In the genomic region with DNA sequence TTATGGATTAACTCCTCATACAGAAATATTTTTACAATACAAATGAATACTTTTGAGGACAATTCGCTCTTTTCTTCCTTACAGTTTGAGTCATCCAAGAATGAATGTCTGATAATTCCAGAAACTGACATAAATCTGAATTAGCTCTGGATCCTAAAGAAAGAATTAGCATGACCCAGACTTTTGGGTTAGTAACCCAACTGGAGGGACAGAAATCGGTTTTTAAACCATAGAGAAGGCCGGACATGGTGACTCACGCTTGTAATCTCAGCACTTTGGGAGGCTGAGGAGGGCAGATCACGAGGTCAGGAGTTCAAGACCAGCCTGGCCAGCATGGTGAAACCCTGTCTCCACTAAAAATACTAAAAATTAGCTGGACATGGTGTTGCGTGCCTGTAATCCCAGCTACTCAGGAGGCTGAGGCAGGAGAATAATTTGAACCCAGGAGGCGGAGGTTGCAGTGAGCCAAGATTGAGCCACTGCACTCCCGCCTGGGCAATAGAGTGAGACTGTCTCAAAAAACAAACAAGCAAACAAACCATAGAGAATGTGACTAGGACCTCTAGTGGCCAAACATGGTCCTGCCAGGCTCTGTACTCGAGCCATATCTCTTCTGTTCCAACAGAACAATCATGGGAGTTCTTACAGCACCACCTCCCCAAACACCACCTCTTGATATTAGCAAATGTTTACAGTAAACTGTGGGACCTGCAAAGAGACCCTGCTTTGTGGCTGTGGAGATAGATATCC, we compare ENCODE assay signal across 9 cellular contexts. TPM values are rescaled to one million over a fixed set of nuclear protein-coding genes. Genes with fewer than 3 reads are reported as not detected.
DNase-seq lines count a peak whose midpoint lies in the region; ATAC-seq, FAIRE-seq and TF ChIP-seq lines count a peak whose summit lies in the region.
"Had no signal": no experiment of that assay in that cellular context is flagged by ENCODE, and none has a peak within 500 bp of the region (broad histone marks: within the 10 kb centered on the region; RNA-seq: fewer than 3 reads in every experiment).

No MANE protein-coding gene starts in this region.

- H3K4me1 ChIP-seq in HCT116 (ENCODE audit: control insufficient read depth in 1 of 2, insufficient read depth in 2 of 2, low read length in 2 of 2): peaks cover 16 to 36% of the 10 kb centered on the region in 2 experiments; a peak in 3 of 4 replicates

- ATAC-seq in HCT116 (peak; percentile 80), HG03457 (IDR thresholded peaks at IDR 0.05; ENCODE audit: unreplicated experiment) (no peak), GM18520 (IDR thresholded peaks at IDR 0.05; ENCODE audit: unreplicated experiment) (no peak)
- no peak for ATAC-seq in naive thymus-derived CD8-positive, alpha-beta T cell

- H3K9me3 Mint-ChIP-seq in immature natural killer cell: peaks cover 4 to 32% (median 11%) of the 10 kb centered on the region in 6 donors
- peaks cover 0 to 15% (median 7%) of the 10 kb centered on the region in 9 donors for H3K9me3 Mint-ChIP-seq in naive thymus-derived CD8-positive, alpha-beta T cell

- FAIRE-seq in D721Med (lab: Jason Lieb, UNC): peak; percentile 63
- FAIRE-seq: colon had no signal

- H3K27me3 ChIP-seq in HCT116 (ENCODE audit: insufficient read depth, low read length): no peaks in the 10 kb centered on the region

- DNase-seq in D721Med (ENCODE audit: insufficient read length, low spot score) (peak; percentile 19), HCT116 (ENCODE audit: low read depth, low spot score) (peak; percentile 28), RKO (ENCODE audit: low spot score) (peak; percentile 30), iPS-NIHi7 (ENCODE audit: extremely low spot score) (peak; percentile 41), immature natural killer cell (no peak)
- DNase-seq in naive thymus-derived CD8-positive, alpha-beta T cell: no peak

- TF ChIP-seq RAD21 in HCT116 (IDR thresholded peaks at IDR 0.05; ENCODE audit: low read depth): peak; percentile 45

- no peak for TF ChIP-seq POLR2A in HCT116 (IDR thresholded peaks at IDR 0.05; ENCODE audit: borderline replicate concordance, extremely low read depth, insufficient read depth, insufficient read length)

- H3K9ac ChIP-seq in HCT116 (ENCODE audit: low read length): no peak overlapping the region

- POLR2A ChIA-PET in HCT116 (lab: Charles Lee): interaction anchor here (1.7 to 3.0 kb wide), 2 partner anchors 9 to 44 kb away, joined by 4 to 14 read pairs; partner anchors contain the start of gene LURAP1L
- POLR2A ChIA-PET in naive thymus-derived CD8-positive, alpha-beta T cell (lab: Charles Lee): no interaction called here

- TF ChIP-seq CTCF in D721Med (IDR thresholded peaks at IDR 0.05; ENCODE audit: insufficient read depth, missing control alignments): peak; percentile 52
- peak; percentile 19 to 76 (median 68); a peak in 4 of 6 replicates for TF ChIP-seq CTCF in HCT116 (IDR thresholded peaks at IDR 0.05 in 2 of 3, conservative IDR thresholded peaks at IDR 0.05 in 1 of 3; ENCODE audit: borderline replicate concordance in 1 of 3, insufficient read depth in 1 of 3, low read depth in 2 of 3, low read length in 2 of 3)

- H3K79me2 ChIP-seq in HCT116 (ENCODE audit: insufficient read depth, low read length): no peaks in the 10 kb centered on the region

- no peak overlapping the region for H3K4me2 ChIP-seq in HCT116 (ENCODE audit: low read length)

- BruUV-seq in HCT116 (replicated peaks; lab: Mats Ljungman, UMichigan): no TSS peak

- no peak overlapping the region for H3K27ac ChIP-seq in HCT116 (ENCODE audit: low read depth, low read length)

- H3K4me3 ChIP-seq in HCT116 (replicated peaks in 1 of 2; ENCODE audit: low read depth in 1 of 2, low read length in 2 of 2): no peak overlapping the region

- H3K27me3 Mint-ChIP-seq in immature natural killer cell (ENCODE audit: low read depth in 3 of 3): no peaks in the 10 kb centered on the region
- no peaks in the 10 kb centered on the region for H3K27me3 Mint-ChIP-seq in naive thymus-derived CD8-positive, alpha-beta T cell

- CTCF ChIA-PET in HCT116 (lab: Charles Lee): interaction anchor here (1.0 to 2.1 kb wide), 2 partner anchors 15 to 96 kb away, joined by 3 to 7 read pairs; no protein-coding TSS in a partner anchor

- no peaks in the 10 kb centered on the region for H3K4me1 Mint-ChIP-seq in immature natural killer cell
- H3K4me1 Mint-ChIP-seq in naive thymus-derived CD8-positive, alpha-beta T cell: no peaks in the 10 kb centered on the region

- intact Hi-C loops in HCT116 (cut with micrococcal nuclease): no loop called here

- no peaks in the 10 kb centered on the region for H3K36me3 Mint-ChIP-seq in immature natural killer cell
- no peaks in the 10 kb centered on the region for H3K36me3 Mint-ChIP-seq in naive thymus-derived CD8-positive, alpha-beta T cell

- H2AFZ ChIP-seq in HCT116 (ENCODE audit: low read depth, low read length, poor library complexity, severe bottlenecking): peak overlapping the region; percentile 7

- H3K36me3 ChIP-seq in HCT116 (ENCODE audit: control insufficient read depth in 1 of 2, insufficient read depth in 2 of 2, low read length in 2 of 2): no peaks in the 10 kb centered on the region

- no peaks in the 10 kb centered on the region for H4K20me1 ChIP-seq in HCT116 (ENCODE audit: insufficient read depth)

- H3K4me3 Mint-ChIP-seq in immature natural killer cell: no peak overlapping the region
- no peak overlapping the region for H3K4me3 Mint-ChIP-seq in naive thymus-derived CD8-positive, alpha-beta T cell

- no peaks in the 10 kb centered on the region for H3K9me2 ChIP-seq in HCT116 (ENCODE audit: insufficient read depth)

- RAD21 ChIA-PET in HCT116 (lab: Charles Lee; ENCODE audit: low non-redundant PET in 1 of 2, low total read pairs in 2 of 2, uncharacterized antibody in 2 of 2, unreplicated experiment in 2 of 2): no interaction called here

- no peak overlapping the region for H3K27ac Mint-ChIP-seq in immature natural killer cell
- H3K27ac Mint-ChIP-seq in naive thymus-derived CD8-positive, alpha-beta T cell: no peak overlapping the region

- no peaks in the 10 kb centered on the region for H3K9me3 ChIP-seq in HCT116 (ENCODE audit: control insufficient read depth in 1 of 2, insufficient read depth in 1 of 2, low read depth in 1 of 2, low read length in 2 of 2)

TF ChIP-seq in HCT116, 20 proteins besides CTCF, POLR2A, EP300 and RAD21:
- TF ChIP-seq ZBTB33 (IDR thresholded peaks at IDR 0.05; ENCODE audit: extremely low read depth, insufficient replicate concordance, low read length): no peak
- TF ChIP-seq SP1 (IDR thresholded peaks at IDR 0.05; ENCODE audit: low read depth): no peak
- no peak for TF ChIP-seq ZFX (IDR thresholded peaks at IDR 0.05)
- TF ChIP-seq ZNF274 (IDR thresholded peaks at IDR 0.05; ENCODE audit: low read depth, low read length): no peak
- TF ChIP-seq EZH2 (IDR thresholded peaks at IDR 0.05): no peak
- TF ChIP-seq POLR2AphosphoS5 (IDR thresholded peaks at IDR 0.05; ENCODE audit: low read depth, low read length): no peak
- TF ChIP-seq JUND (IDR thresholded peaks at IDR 0.05): no peak
- TF ChIP-seq REST (IDR thresholded peaks at IDR 0.05; ENCODE audit: low read depth): no peak
- TF ChIP-seq MAX (IDR thresholded peaks at IDR 0.05): no peak
- TF ChIP-seq EZH2phosphoT487 (IDR thresholded peaks at IDR 0.05; ENCODE audit: borderline replicate concordance): no peak

RNA-seq across cellular contexts. Expression of gene LURAP1L, which starts 44.8 kb away (rescaled TPM):
- total RNA-seq in HCT116 (2021; ENCODE audit: unreplicated experiment): 13.3 TPM
- polyA plus RNA-seq in HCT116 (2012): 24.9 and 29.0 TPM in 2 replicates
- not detected for polyA plus RNA-seq in immature natural killer cell
- total RNA-seq in naive thymus-derived CD8-positive, alpha-beta T cell: not detected
- not detected for polyA plus RNA-seq in naive thymus-derived CD8-positive, alpha-beta T cell

Comparison
In these comparisons a context has a peak if more than half of its experiments do, and no peak if none do; other contexts are left out.
1. DNase-seq: peak in D721Med (single experiment), HCT116 (single experiment), RKO (single experiment) and iPS-NIHi7 (single experiment); none in immature natural killer cell (0 of 3) and naive thymus-derived CD8-positive, alpha-beta T cell (0 of 10).
2. RNA of gene LURAP1L, which starts 44.8 kb away (total RNA-seq): 13.3 TPM in HCT116 (single experiment); not detected in naive thymus-derived CD8-positive, alpha-beta T cell; every median in the first group is over 10 times any median in the second.